26 cellular contexts compared by ENCODE assay signal in the genomic region with DNA sequence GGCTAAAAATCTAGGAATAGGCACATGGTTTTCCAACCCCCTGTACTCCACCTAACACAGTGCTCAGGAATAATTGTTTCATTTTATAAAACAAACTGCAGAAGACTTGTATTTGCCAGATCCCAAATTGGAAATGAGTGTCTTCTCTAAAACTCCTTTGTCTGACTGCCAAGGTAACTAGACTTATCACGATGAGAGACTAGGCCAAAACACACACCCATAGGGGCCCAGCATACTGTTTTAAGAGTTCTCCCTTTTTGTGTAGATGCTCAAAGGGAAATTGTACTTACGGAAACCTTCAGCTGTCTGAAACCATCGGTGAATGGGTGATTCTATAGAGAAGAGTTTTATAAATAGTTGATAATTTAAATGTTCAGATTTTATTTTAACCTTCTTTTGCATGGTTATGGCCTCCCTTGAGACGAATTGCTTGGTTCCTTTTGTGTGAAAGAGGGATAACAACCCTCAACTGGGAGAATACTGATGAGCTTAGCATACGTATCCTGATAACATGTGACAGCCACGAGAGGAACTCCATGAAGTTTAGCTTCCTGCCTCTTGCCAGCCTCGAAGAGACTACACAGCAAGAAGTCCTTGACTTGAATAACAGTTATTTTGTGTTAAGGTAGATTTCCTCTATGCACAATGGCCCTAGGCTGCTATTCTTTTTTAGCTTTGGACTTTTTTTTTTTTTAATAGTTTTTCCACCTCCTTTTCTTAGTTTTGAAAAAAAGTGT.
"Had no signal": no experiment of that assay in that cellular context is flagged by ENCODE, and none has a peak within 500 bp of the region (broad histone marks: within the 10 kb centered on the region; RNA-seq: fewer than 3 reads in every experiment).

No MANE protein-coding gene starts in this region.

- ATAC-seq: esophagus mucosa; right lobe of liver; stimulated activated effector memory CD8-positive, alpha-beta T cell treated with anti-CD3 and anti-CD28 coated beads, Interleukin-12 subunit alpha, Interleukin-12 subunit beta, amount 100 ng/mL, for 72 hours had no signal

- H3K4me3 Mint-ChIP-seq: activated CD4-positive, alpha-beta memory T cell treated with anti-CD3 and anti-CD28 coated beads for 36 hours; activated naive CD4-positive, alpha-beta T cell treated with anti-CD3 and anti-CD28 coated beads, Interleukin-2, amount 10 ng/mL, durations not matched to agents 7 days and 5 days; activated naive CD8-positive, alpha-beta T cell treated with anti-CD3 and anti-CD28 coated beads, Interleukin-2, amount 10 ng/mL, durations not matched to agents 7 days and 5 days; activated T-cell treated with anti-CD3 and anti-CD28 coated beads, Interleukin-2, amount 50 U/mL, for 24 hours; central memory CD8-positive, alpha-beta T cell; dendritic cell treated with granulocyte-macrophage colony-stimulating factor and Interleukin-4, amounts not matched to agents 40 ng/mL and 50 ng/mL, for 4 days; endodermal cell; mesothelial cell of epicardium; nephron progenitor cell; stimulated activated effector memory CD8-positive, alpha-beta T cell treated with anti-CD3 and anti-CD28 coated beads, Interleukin-12 subunit alpha, Interleukin-12 subunit beta, amount 100 ng/mL, for 72 hours; stimulated activated naive CD8-positive, alpha-beta T cell treated with anti-CD3 and anti-CD28 coated beads, Interleukin-15, Interleukin-2, amounts not matched to agents 100 ng/mL and 50 ng/mL, for 24 hours had no signal

- H3K27me3 Mint-ChIP-seq: activated CD4-positive, alpha-beta memory T cell treated with anti-CD3 and anti-CD28 coated beads for 36 hours; activated naive CD4-positive, alpha-beta T cell treated with anti-CD3 and anti-CD28 coated beads, Interleukin-2, amount 10 ng/mL, durations not matched to agents 7 days and 5 days; activated naive CD8-positive, alpha-beta T cell treated with anti-CD3 and anti-CD28 coated beads, Interleukin-2, amount 10 ng/mL, durations not matched to agents 7 days and 5 days; activated T-cell treated with anti-CD3 and anti-CD28 coated beads, Interleukin-2, amount 50 U/mL, for 24 hours; dendritic cell treated with granulocyte-macrophage colony-stimulating factor and Interleukin-4, amounts not matched to agents 40 ng/mL and 50 ng/mL, for 4 days; naive B cell; stimulated activated naive CD8-positive, alpha-beta T cell treated with anti-CD3 and anti-CD28 coated beads, Interleukin-15, Interleukin-2, amounts not matched to agents 100 ng/mL and 50 ng/mL, for 24 hours had no signal

- H3K36me3 ChIP-seq: brain microvascular endothelial cell, left lung, right lobe of liver, thoracic aorta had no signal

- H3K4me1 ChIP-seq: right lobe of liver had no signal

- DNase-seq: activated CD4-positive, alpha-beta memory T cell treated with anti-CD3 and anti-CD28 coated beads for 36 hours; activated CD4-positive, alpha-beta T cell treated with anti-CD3 and anti-CD28 coated beads for 48 hours; activated CD8-positive, alpha-beta memory T cell treated with anti-CD3 and anti-CD28 coated beads, Interleukin-2, amount 50 U/mL, for 4 hours; activated gamma-delta T cell; activated naive CD4-positive, alpha-beta T cell treated with anti-CD3 and anti-CD28 coated beads, Interleukin-2, amount 10 ng/mL, durations not matched to agents 7 days and 5 days; activated naive CD8-positive, alpha-beta T cell treated with anti-CD3 and anti-CD28 coated beads, Interleukin-2, amount 10 ng/mL, durations not matched to agents 7 days and 5 days; activated T-cell treated with anti-CD3 and anti-CD28 coated beads, Interleukin-2, amount 50 U/mL, for 24 hours; brain microvascular endothelial cell; endodermal cell; left lung; naive B cell; nephron progenitor cell; right lobe of liver; stimulated activated CD4-positive, alpha-beta T cell treated with anti-CD3 and anti-CD28 coated beads, Interleukin-12 subunit alpha, Interleukin-12 subunit beta, amount 100 ng/mL, for 4 hours; stimulated activated CD4-positive, alpha-beta T cell treated with anti-CD3 and anti-CD28 coated beads, Interleukin-4, amount 100 ng/mL, for 24 hours; T-helper 2 cell; trophoblast cell had no signal

- H3K36me3 Mint-ChIP-seq: activated naive CD4-positive, alpha-beta T cell treated with anti-CD3 and anti-CD28 coated beads, Interleukin-2, amount 10 ng/mL, durations not matched to agents 7 days and 5 days; activated naive CD8-positive, alpha-beta T cell treated with anti-CD3 and anti-CD28 coated beads, Interleukin-2, amount 10 ng/mL, durations not matched to agents 7 days and 5 days; mesothelial cell of epicardium; stimulated activated effector memory CD8-positive, alpha-beta T cell treated with anti-CD3 and anti-CD28 coated beads, Interleukin-12 subunit alpha, Interleukin-12 subunit beta, amount 100 ng/mL, for 72 hours had no signal

- H3K4me3 ChIP-seq: left lung, right lobe of liver, skin epidermis, thoracic aorta had no signal

- H3K9me3 ChIP-seq: left lung, neutrophil, right lobe of liver, thoracic aorta had no signal

- H3K4me1 Mint-ChIP-seq: central memory CD8-positive, alpha-beta T cell; stimulated activated effector memory CD8-positive, alpha-beta T cell treated with anti-CD3 and anti-CD28 coated beads, Interleukin-12 subunit alpha, Interleukin-12 subunit beta, amount 100 ng/mL, for 72 hours had no signal

- H3K27ac ChIP-seq: brain microvascular endothelial cell, left lung, right lobe of liver, thoracic aorta had no signal

- H3K27me3 ChIP-seq: brain microvascular endothelial cell, left lung, neutrophil, right lobe of liver had no signal

- H3K27ac Mint-ChIP-seq: activated CD4-positive, alpha-beta memory T cell treated with anti-CD3 and anti-CD28 coated beads for 36 hours; activated naive CD4-positive, alpha-beta T cell treated with anti-CD3 and anti-CD28 coated beads, Interleukin-2, amount 10 ng/mL, durations not matched to agents 7 days and 5 days; activated naive CD8-positive, alpha-beta T cell treated with anti-CD3 and anti-CD28 coated beads, Interleukin-2, amount 10 ng/mL, durations not matched to agents 7 days and 5 days; activated T-cell treated with anti-CD3 and anti-CD28 coated beads, Interleukin-2, amount 50 U/mL, for 24 hours; dendritic cell treated with granulocyte-macrophage colony-stimulating factor and Interleukin-4, amounts not matched to agents 40 ng/mL and 50 ng/mL, for 4 days; endodermal cell; mesothelial cell of epicardium; nephron progenitor cell; stimulated activated effector memory CD8-positive, alpha-beta T cell treated with anti-CD3 and anti-CD28 coated beads, Interleukin-12 subunit alpha, Interleukin-12 subunit beta, amount 100 ng/mL, for 72 hours; stimulated activated naive CD8-positive, alpha-beta T cell treated with anti-CD3 and anti-CD28 coated beads, Interleukin-15, Interleukin-2, amounts not matched to agents 100 ng/mL and 50 ng/mL, for 24 hours had no signal

- H3K9me3 Mint-ChIP-seq: activated CD4-positive, alpha-beta memory T cell treated with anti-CD3 and anti-CD28 coated beads for 36 hours; activated naive CD4-positive, alpha-beta T cell treated with anti-CD3 and anti-CD28 coated beads, Interleukin-2, amount 10 ng/mL, durations not matched to agents 7 days and 5 days; activated naive CD8-positive, alpha-beta T cell treated with anti-CD3 and anti-CD28 coated beads, Interleukin-2, amount 10 ng/mL, durations not matched to agents 7 days and 5 days; activated T-cell treated with anti-CD3 and anti-CD28 coated beads, Interleukin-2, amount 50 U/mL, for 24 hours; central memory CD8-positive, alpha-beta T cell; dendritic cell treated with granulocyte-macrophage colony-stimulating factor and Interleukin-4, amounts not matched to agents 40 ng/mL and 50 ng/mL, for 4 days; endodermal cell; mesothelial cell of epicardium; naive B cell; nephron progenitor cell; stimulated activated effector memory CD8-positive, alpha-beta T cell treated with anti-CD3 and anti-CD28 coated beads, Interleukin-12 subunit alpha, Interleukin-12 subunit beta, amount 100 ng/mL, for 72 hours; stimulated activated naive CD8-positive, alpha-beta T cell treated with anti-CD3 and anti-CD28 coated beads, Interleukin-15, Interleukin-2, amounts not matched to agents 100 ng/mL and 50 ng/mL, for 24 hours had no signal
